Comparison of ENCODE assay signal across 17 cellular contexts in genomic region chr3:32448686-32449474, GRCh38. TPM values are rescaled to one million over a fixed set of nuclear protein-coding genes. Genes with fewer than 3 reads are reported as not detected.
DNase-seq lines count a peak whose midpoint lies in the region; ATAC-seq and TF ChIP-seq lines count a peak whose summit lies in the region.
"Had no signal": no experiment of that assay in that cellular context is flagged by ENCODE, and none has a peak within 500 bp of the region (broad histone marks: within the 10 kb centered on the region; RNA-seq: fewer than 3 reads in every experiment).

No MANE protein-coding gene starts in this region.

- 69% methylated on average over 14 of the region's 14 CpGs for WGBS in right cardiac atrium
- no CpG with 5 or more reads among the region's 14 CpGs for WGBS in mesendoderm (ENCODE audit: extremely low coverage, insufficient coverage, low lambda C conversion rate)

- H4K5ac ChIP-seq in mesendoderm (ENCODE audit: low read length), result no peak overlapping the region

- no peaks in the 10 kb centered on the region for H3K9me3 Mint-ChIP-seq in activated CD4-positive, alpha-beta T cell treated with anti-CD3 and anti-CD28 coated beads for 36 hours (ENCODE audit: low read depth)
- H3K9me3 Mint-ChIP-seq: activated CD4-positive, alpha-beta memory T cell treated with anti-CD3 and anti-CD28 coated beads, Interleukin-2, amount 10 ng/mL, durations not matched to agents 7 days and 5 days had no signal

- no peak overlapping the region for H3K4me3 Mint-ChIP-seq in activated CD4-positive, alpha-beta T cell treated with anti-CD3 and anti-CD28 coated beads for 36 hours
- H3K4me3 Mint-ChIP-seq: activated CD4-positive, alpha-beta memory T cell treated with anti-CD3 and anti-CD28 coated beads, Interleukin-2, amount 10 ng/mL, durations not matched to agents 7 days and 5 days; activated naive CD8-positive, alpha-beta T cell treated with anti-CD3 and anti-CD28 coated beads, Interleukin-2, amount 10 ng/mL, durations not matched to agents 7 days and 5 days had no signal

- peaks cover 53% of the 10 kb centered on the region for H3K36me3 Mint-ChIP-seq in activated CD4-positive, alpha-beta T cell treated with anti-CD3 and anti-CD28 coated beads for 36 hours (ENCODE audit: low read depth)

- CTCF ChIA-PET in activated CD4-positive, alpha-beta T cell treated with anti-CD3 and anti-CD28 coated beads for 36 hours (lab: Charles Lee), result interaction anchor here (0.9 kb wide), 1 partner anchor 19 kb away, joined by 3 read pairs; no protein-coding TSS in a partner anchor

- intact Hi-C loops in activated CD4-positive, alpha-beta T cell treated with anti-CD3 and anti-CD28 coated beads for 36 hours (cut with DNase I, micrococcal nuclease), result no loop called here
- intact Hi-C loops in right cardiac atrium (cut with DNase I), result no loop called here

- POLR2A ChIA-PET in activated CD4-positive, alpha-beta T cell treated with anti-CD3 and anti-CD28 coated beads for 36 hours (lab: Charles Lee), result no interaction called here

- no peak overlapping the region for H2AFZ ChIP-seq in DND-41 (ENCODE audit: low read depth, low read length)
- H2AFZ ChIP-seq: parathyroid adenoma had no signal

- in situ Hi-C loops in brain microvascular endothelial cell (cut with HindIII; ENCODE audit: low pct_ligation_motif_present, low sequenced_read_pairs), result no loop called here

- H3K79me2 ChIP-seq in DND-41 (ENCODE audit: insufficient read depth, low read length) (peaks cover 15% of the 10 kb centered on the region), mesendoderm (ENCODE audit: control insufficient read depth, insufficient read depth, low read length) (no peaks in the 10 kb centered on the region)
- H3K79me2 ChIP-seq: parathyroid adenoma had no signal

- ATAC-seq in activated CD4-positive, alpha-beta T cell treated with anti-CD3 and anti-CD28 coated beads for 36 hours, result no peak
- ATAC-seq in DND-41 (ENCODE audit: insufficient read depth, low read depth), result no peak
- peak; percentile 54 to 61 for ATAC-seq in right cardiac atrium
- ATAC-seq: HCT116 had no signal

- no peak overlapping the region for H2AK5ac ChIP-seq in mesendoderm (ENCODE audit: low read length)

- H3K4me1 ChIP-seq in DND-41 (ENCODE audit: insufficient read depth, low read length) (peaks cover 11% of the 10 kb centered on the region), right cardiac atrium (ENCODE audit: control insufficient read depth, insufficient read depth, low read length) (no peaks in the 10 kb centered on the region), mesendoderm (ENCODE audit: control insufficient read depth, low read depth, low read length) (no peaks in the 10 kb centered on the region)
- H3K4me1 ChIP-seq: parathyroid adenoma had no signal

- no peak overlapping the region for H3K9ac ChIP-seq in DND-41 (ENCODE audit: low read depth, low read length)
- no peak overlapping the region for H3K9ac ChIP-seq in mesendoderm (ENCODE audit: low read length)
- H3K9ac ChIP-seq: KMS-11, parathyroid adenoma had no signal

- H4K20me1 ChIP-seq in DND-41 (ENCODE audit: insufficient read depth, low read length), result no peaks in the 10 kb centered on the region

- H4K8ac ChIP-seq in mesendoderm (ENCODE audit: low read depth, low read length), result no peak overlapping the region

- no peaks in the 10 kb centered on the region for H3K9me3 ChIP-seq in DND-41 (ENCODE audit: insufficient read depth, low read length, severe bottlenecking)
- no peaks in the 10 kb centered on the region for H3K9me3 ChIP-seq in right cardiac atrium (ENCODE audit: control insufficient read depth, low read length)
- H3K9me3 ChIP-seq: SJSA1 had no signal

- H3K27me3 ChIP-seq in DND-41 (ENCODE audit: insufficient read depth, low read length, poor library complexity) (no peaks in the 10 kb centered on the region), right cardiac atrium (ENCODE audit: control insufficient read depth, insufficient read depth) (no peaks in the 10 kb centered on the region), mesendoderm (ENCODE audit: insufficient read depth, low read length, poor library complexity) (no peaks in the 10 kb centered on the region), brain microvascular endothelial cell (replicated peaks) (no peaks in the 10 kb centered on the region)
- H3K27me3 ChIP-seq: SJSA1 had no signal

- no peak overlapping the region for H2BK120ac ChIP-seq in mesendoderm (ENCODE audit: low read depth, low read length)

- H3K36me3 ChIP-seq in DND-41 (ENCODE audit: insufficient read depth, low read length) (peaks cover 36% of the 10 kb centered on the region), mesendoderm (ENCODE audit: control insufficient read depth, insufficient read depth, low read length) (no peaks in the 10 kb centered on the region), brain microvascular endothelial cell (replicated peaks) (peaks cover 3% of the 10 kb centered on the region)
- H3K36me3 ChIP-seq: SJSA1 had no signal

- H3K79me1 ChIP-seq in mesendoderm (ENCODE audit: low read length), result peaks cover 3% of the 10 kb centered on the region

- H3K18ac ChIP-seq in mesendoderm (ENCODE audit: low read length), result no peak overlapping the region

- H3K27ac Mint-ChIP-seq in activated CD4-positive, alpha-beta T cell treated with anti-CD3 and anti-CD28 coated beads for 36 hours, result peak overlapping the region; percentile 53
- H3K27ac Mint-ChIP-seq: activated CD4-positive, alpha-beta memory T cell treated with anti-CD3 and anti-CD28 coated beads, Interleukin-2, amount 10 ng/mL, durations not matched to agents 7 days and 5 days had no signal

- no peak overlapping the region for H2BK15ac ChIP-seq in mesendoderm (replicated peaks; ENCODE audit: low read depth)

- no peak overlapping the region for H3K56ac ChIP-seq in mesendoderm (ENCODE audit: low read length)

- H3K27ac ChIP-seq in DND-41 (ENCODE audit: low read length), result peak overlapping the region; percentile 55
- no peak overlapping the region for H3K27ac ChIP-seq in right cardiac atrium (ENCODE audit: low read length)
- no peak overlapping the region for H3K27ac ChIP-seq in mesendoderm (ENCODE audit: low read depth, low read length)
- no peak overlapping the region for H3K27ac ChIP-seq in brain microvascular endothelial cell
- H3K27ac ChIP-seq: HL-60, KMS-11, parathyroid adenoma, SJSA1 had no signal

- TF ChIP-seq CTCF in DND-41 (IDR thresholded peaks at IDR 0.05; ENCODE audit: borderline replicate concordance, extremely low read depth, low read length, poor library complexity, severe bottlenecking) (no peak), brain microvascular endothelial cell (IDR thresholded peaks at IDR 0.05; ENCODE audit: low read depth, low read length, missing control alignments) (no peak)

- H3K27me3 Mint-ChIP-seq in activated CD4-positive, alpha-beta T cell treated with anti-CD3 and anti-CD28 coated beads for 36 hours, result no peaks in the 10 kb centered on the region
- H3K27me3 Mint-ChIP-seq: activated CD4-positive, alpha-beta memory T cell treated with anti-CD3 and anti-CD28 coated beads, Interleukin-2, amount 10 ng/mL, durations not matched to agents 7 days and 5 days; activated naive CD8-positive, alpha-beta T cell treated with anti-CD3 and anti-CD28 coated beads, Interleukin-2, amount 10 ng/mL, durations not matched to agents 7 days and 5 days had no signal

- H3K4me3 ChIP-seq in DND-41 (ENCODE audit: low read depth in 1 of 2, low read length in 2 of 2) (no peak overlapping the region), right cardiac atrium (ENCODE audit: low read length) (no peak overlapping the region), mesendoderm (ENCODE audit: low read length) (no peak overlapping the region), brain microvascular endothelial cell (ENCODE audit: low read depth, low read length) (no peak overlapping the region)
- H3K4me3 ChIP-seq: SJSA1 had no signal

- H3K4ac ChIP-seq in mesendoderm (ENCODE audit: low read depth, low read length), result no peak overlapping the region

- no peak overlapping the region for H3K23ac ChIP-seq in mesendoderm (ENCODE audit: low read length)

- H3K4me2 ChIP-seq in DND-41 (ENCODE audit: insufficient read depth, low read length) (no peak overlapping the region), mesendoderm (ENCODE audit: low read length) (no peak overlapping the region)
- H3K4me2 ChIP-seq: KMS-11 had no signal

- DNase-seq in activated CD4-positive, alpha-beta T cell treated with anti-CD3 and anti-CD28 coated beads for 36 hours, result no peak
- DNase-seq in activated CD4-positive, alpha-beta T cell treated with anti-CD3 and anti-CD28 coated beads for 48 hours, result no peak
- DNase-seq in DND-41 (no peak), right cardiac atrium (no peak), pons (ENCODE audit: low spot score) (peak; percentile 37), mesendoderm (no peak), brain microvascular endothelial cell (no peak)
- no peak for DNase-seq in stimulated activated naive CD4-positive, alpha-beta T cell (lab: John Stamatoyannopoulos, UW)
- DNase-seq: activated CD4-positive, alpha-beta memory T cell treated with anti-CD3 and anti-CD28 coated beads, Interleukin-2, amount 10 ng/mL, durations not matched to agents 7 days and 5 days; activated naive CD8-positive, alpha-beta T cell treated with anti-CD3 and anti-CD28 coated beads, Interleukin-2, amount 10 ng/mL, durations not matched to agents 7 days and 5 days; NCI-H1417 treated with DMSO at 0.1 percent for 48 hours; NCI-H2227 treated with DMSO at 0.1 percent for 48 hours had no signal

- H2BK5ac ChIP-seq in mesendoderm (ENCODE audit: low read length), result no peak overlapping the region

- peaks cover 38% of the 10 kb centered on the region for H3K4me1 Mint-ChIP-seq in activated CD4-positive, alpha-beta T cell treated with anti-CD3 and anti-CD28 coated beads for 36 hours

RNA-seq across cellular contexts. Expression of gene CMTM6, which starts 53.8 kb away (rescaled TPM):
- total RNA-seq in activated CD4-positive, alpha-beta T cell treated with anti-CD3 and anti-CD28 coated beads for 36 hours, result 10 to 100 TPM; 33.6 to 48.0 TPM
- total RNA-seq in right cardiac atrium, result 10 to 100 TPM; 13.2 to 21.6 (median 15.1) TPM
- 10.6 TPM for polyA plus RNA-seq in right cardiac atrium
- 48.8 TPM for polyA plus RNA-seq in mesendoderm (2013, experiment 1 of 2)
- polyA plus RNA-seq in mesendoderm (2013, experiment 2 of 2), result 47.4 TPM

RNA-seq across cellular contexts. Expression of gene CMTM7, which starts 57.2 kb away (rescaled TPM):
- 10 to 100 TPM; 41.1 to 67.0 TPM for total RNA-seq in activated CD4-positive, alpha-beta T cell treated with anti-CD3 and anti-CD28 coated beads for 36 hours
- 1 to 10 TPM; 5.7 to 8.4 (median 6.7) TPM for total RNA-seq in right cardiac atrium
- polyA plus RNA-seq in right cardiac atrium, result 4.8 TPM
- 62.8 TPM for polyA plus RNA-seq in mesendoderm (2013, experiment 1 of 2)
- 61.0 TPM for polyA plus RNA-seq in mesendoderm (2013, experiment 2 of 2)

Comparison
In these comparisons a context has a peak if more than half of its experiments do, and no peak if none do; other contexts are left out.
1. ATAC-seq: peak in right cardiac atrium (2 of 2); none in activated CD4-positive, alpha-beta T cell treated with anti-CD3 and anti-CD28 coated beads for 36 hours (single experiment) and DND-41 (single experiment).
2. RNA of gene CMTM7, which starts 57.2 kb away (total RNA-seq): 41.1 to 67.0 TPM in activated CD4-positive, alpha-beta T cell treated with anti-CD3 and anti-CD28 coated beads for 36 hours; 5.7 to 8.4 TPM in right cardiac atrium; every median in the first group is over 4 times any median in the second.